ENCODE assay signal across 1 cellular context in the genomic region with DNA sequence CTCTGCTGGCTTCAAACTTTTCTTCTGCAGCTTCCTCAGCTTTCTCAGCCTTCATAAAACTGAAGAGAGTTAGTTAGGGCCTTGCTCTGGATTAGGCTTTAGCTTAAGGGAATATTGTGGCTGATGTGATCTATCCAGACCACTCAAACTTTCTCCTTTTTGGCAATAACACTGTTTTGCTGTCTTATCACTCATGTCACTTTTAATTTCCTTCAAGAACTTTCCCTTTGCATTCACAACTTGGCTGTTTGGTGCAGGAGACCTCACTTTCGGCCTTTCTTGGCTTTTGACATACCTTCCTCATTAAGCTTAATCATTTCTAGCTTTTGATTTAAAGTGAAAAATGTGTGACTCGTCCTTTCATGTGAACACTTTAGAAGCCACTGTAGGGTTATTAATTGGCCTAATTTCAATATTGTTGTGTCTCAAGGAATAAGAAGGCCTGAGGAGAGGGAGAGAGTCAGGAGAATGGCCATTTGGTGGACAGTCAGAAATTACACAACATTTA.
TF ChIP-seq lines count a peak whose summit lies in the region.

No MANE protein-coding gene starts in this region.

TF ChIP-seq in A549, 52 proteins besides CTCF, POLR2A, EP300 and RAD21:
- TF ChIP-seq CHD2 (IDR thresholded peaks at IDR 0.05; ENCODE audit: low read length, partially characterized antibody): no peak
- no peak for TF ChIP-seq MAZ (IDR thresholded peaks at IDR 0.05; ENCODE audit: borderline replicate concordance, low read depth, low read length)
- no peak for TF ChIP-seq ATOH8 (CRISPR knock-in tag; IDR thresholded peaks at IDR 0.05; ENCODE audit: low read depth)
- TF ChIP-seq ZC3H11A (IDR thresholded peaks at IDR 0.05): no peak
- TF ChIP-seq MYC (IDR thresholded peaks at IDR 0.05; ENCODE audit: borderline replicate concordance, low read length): no peak
- no peak for TF ChIP-seq BCL3 (IDR thresholded peaks at IDR 0.05)
- no peak for TF ChIP-seq TFCP2L1 (CRISPR knock-in tag; IDR thresholded peaks at IDR 0.05)
- no peak for TF ChIP-seq MAX (IDR thresholded peaks at IDR 0.05)
- TF ChIP-seq FOSB (CRISPR knock-in tag; IDR thresholded peaks at IDR 0.05): no peak
- no peak for TF ChIP-seq BHLHE40 (IDR thresholded peaks at IDR 0.05; ENCODE audit: low read depth, low read length)
- TF ChIP-seq HEYL (CRISPR knock-in tag; IDR thresholded peaks at IDR 0.05): no peak
- TF ChIP-seq RFX5 (IDR thresholded peaks at IDR 0.05): no peak
- no peak for TF ChIP-seq KDM5A (IDR thresholded peaks at IDR 0.05)
- TF ChIP-seq, protein P1, sequence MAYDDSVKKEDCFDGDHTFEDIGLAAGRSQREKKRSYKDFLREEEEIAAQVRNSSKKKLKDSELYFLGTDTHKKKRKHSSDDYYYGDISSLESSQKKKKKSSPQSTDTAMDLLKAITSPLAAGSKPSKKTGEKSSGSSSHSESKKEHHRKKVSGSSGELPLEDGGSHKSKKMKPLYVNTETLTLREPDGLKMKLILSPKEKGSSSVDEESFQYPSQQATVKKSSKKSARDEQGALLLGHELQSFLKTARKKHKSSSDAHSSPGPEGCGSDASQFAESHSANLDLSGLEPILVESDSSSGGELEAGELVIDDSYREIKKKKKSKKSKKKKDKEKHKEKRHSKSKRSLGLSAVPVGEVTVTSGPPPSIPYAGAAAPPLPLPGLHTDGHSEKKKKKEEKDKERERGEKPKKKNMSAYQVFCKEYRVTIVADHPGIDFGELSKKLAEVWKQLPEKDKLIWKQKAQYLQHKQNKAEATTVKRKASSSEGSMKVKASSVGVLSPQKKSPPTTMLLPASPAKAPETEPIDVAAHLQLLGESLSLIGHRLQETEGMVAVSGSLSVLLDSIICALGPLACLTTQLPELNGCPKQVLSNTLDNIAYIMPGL (CRISPR knock-in tag; IDR thresholded peaks at IDR 0.05; ENCODE audit: borderline replicate concordance): no peak
- TF ChIP-seq CBX2 (IDR thresholded peaks at IDR 0.05; ENCODE audit: borderline replicate concordance, low read depth): no peak
TF ChIP-seq in A549: peak in this region for 0.
